ENCODE assay signal across 17 cellular contexts in the genomic region with DNA sequence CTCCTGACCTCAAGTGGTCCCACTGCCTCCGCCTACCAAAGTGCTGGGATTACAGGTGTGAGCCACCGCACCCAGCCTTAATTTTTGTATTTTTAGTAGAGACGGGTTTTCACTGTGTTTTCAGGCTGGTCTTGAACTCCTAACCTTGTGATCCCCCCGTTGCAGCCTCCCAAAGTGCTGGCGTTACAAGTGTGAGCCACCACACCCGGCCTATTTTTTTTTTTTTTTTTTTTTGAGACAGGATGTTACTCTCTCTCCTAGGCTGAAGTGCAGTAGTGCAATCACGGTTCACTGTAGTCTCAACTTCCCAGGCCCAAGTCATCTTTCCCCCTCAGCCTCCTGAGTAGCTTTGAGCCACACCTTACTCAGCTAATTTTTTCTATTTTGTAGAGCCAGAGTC.
DNase-seq lines count a peak whose midpoint lies in the region; ATAC-seq and TF ChIP-seq lines count a peak whose summit lies in the region.
"Had no signal": no experiment of that assay in that cellular context is flagged by ENCODE, and none has a peak within 500 bp of the region (broad histone marks: within the 10 kb centered on the region; RNA-seq: fewer than 3 reads in every experiment).

No MANE protein-coding gene starts in this region.

- H3K27ac ChIP-seq in neutrophil = peak overlapping the region; percentile 86

- no peak for ATAC-seq in effector memory CD8-positive, alpha-beta T cell (replicated peaks)
- no peak for ATAC-seq in HG03565 (IDR thresholded peaks at IDR 0.05; ENCODE audit: unreplicated experiment)
- ATAC-seq: CD8-positive, alpha-beta T cell had no signal

- no peaks in the 10 kb centered on the region for H3K9me3 ChIP-seq in neutrophil
- H3K9me3 ChIP-seq: BE2C had no signal

- H3K27me3 Mint-ChIP-seq in activated naive CD4-positive, alpha-beta T cell treated with anti-CD3 and anti-CD28 coated beads, Interleukin-2, amount 50 U/mL, for 24 hours = no peaks in the 10 kb centered on the region
- H3K27me3 Mint-ChIP-seq in T-helper 2 cell treated with Interferon-gamma antibody and Interleukin-4, amounts not matched to agents 5 μg/mL and 100 μg/mL, for 36 hours (ENCODE audit: low read depth) = no peaks in the 10 kb centered on the region
- H3K27me3 Mint-ChIP-seq in effector memory CD8-positive, alpha-beta T cell = no peaks in the 10 kb centered on the region

- peaks cover 80 to 84% of the 10 kb centered on the region in 2 experiments for H3K4me1 ChIP-seq in neutrophil (ENCODE audit: control insufficient read depth in 1 of 2, insufficient read depth in 1 of 2, low read depth in 1 of 2, low read length in 1 of 2)
- H3K4me1 ChIP-seq: BE2C had no signal

- H3K4me3 Mint-ChIP-seq in activated naive CD4-positive, alpha-beta T cell treated with anti-CD3 and anti-CD28 coated beads, Interleukin-2, amount 50 U/mL, for 24 hours = no peak overlapping the region
- H3K4me3 Mint-ChIP-seq in T-helper 2 cell treated with Interferon-gamma antibody and Interleukin-4, amounts not matched to agents 5 μg/mL and 100 μg/mL, for 36 hours = peak overlapping the region; percentile 22
- H3K4me3 Mint-ChIP-seq in effector memory CD8-positive, alpha-beta T cell = peak overlapping the region; percentile 9 to 49
- H3K4me3 Mint-ChIP-seq: H9 had no signal

- no peak for DNase-seq in activated naive CD4-positive, alpha-beta T cell treated with anti-CD3 and anti-CD28 coated beads, Interleukin-2, amount 50 U/mL, for 16 hours
- DNase-seq in T-helper 2 cell treated with Interferon-gamma antibody and Interleukin-4, amounts not matched to agents 5 μg/mL and 100 μg/mL, for 36 hours (ENCODE audit: low spot score) = no peak
- no peak for DNase-seq in effector memory CD8-positive, alpha-beta T cell
- DNase-seq in SHP77 treated with DMSO at 0.1 percent for 48 hours (lab: John Stamatoyannopoulos, UW) = no peak
- no peak for DNase-seq in NK-92 treated with Interleukin-12 subunit alpha and Interleukin-12 subunit beta, amount 100 ng/mL, for 24 hours (lab: John Stamatoyannopoulos, UW)
- DNase-seq: BE2C; CD8-positive, alpha-beta T cell; DMS79; H9; NCI-H1105 treated with DMSO at 0.1 percent for 48 hours; NCI-H187; NCI-H446; OCI-M1; RPMI8226 had no signal

- no peaks in the 10 kb centered on the region for H3K36me3 ChIP-seq in neutrophil
- H3K36me3 ChIP-seq: BE2C had no signal

- H3K9me3 Mint-ChIP-seq in activated naive CD4-positive, alpha-beta T cell treated with anti-CD3 and anti-CD28 coated beads, Interleukin-2, amount 50 U/mL, for 24 hours = no peaks in the 10 kb centered on the region
- peaks cover 4% of the 10 kb centered on the region for H3K9me3 Mint-ChIP-seq in T-helper 2 cell treated with Interferon-gamma antibody and Interleukin-4, amounts not matched to agents 5 μg/mL and 100 μg/mL, for 36 hours
- no peaks in the 10 kb centered on the region for H3K9me3 Mint-ChIP-seq in effector memory CD8-positive, alpha-beta T cell
- H3K9me3 Mint-ChIP-seq: CD8-positive, alpha-beta T cell had no signal

- peak overlapping the region; percentile 53 for H3K27ac Mint-ChIP-seq in activated naive CD4-positive, alpha-beta T cell treated with anti-CD3 and anti-CD28 coated beads, Interleukin-2, amount 50 U/mL, for 24 hours
- no peak overlapping the region for H3K27ac Mint-ChIP-seq in T-helper 2 cell treated with Interferon-gamma antibody and Interleukin-4, amounts not matched to agents 5 μg/mL and 100 μg/mL, for 36 hours
- H3K27ac Mint-ChIP-seq in effector memory CD8-positive, alpha-beta T cell = peak overlapping the region in 1 of 2 donors; percentile 8
- H3K27ac Mint-ChIP-seq: CD8-positive, alpha-beta T cell; H9 had no signal

- H3K27me3 ChIP-seq in neutrophil = no peaks in the 10 kb centered on the region
- H3K27me3 ChIP-seq: BE2C had no signal

- no peaks in the 10 kb centered on the region for H3K36me3 Mint-ChIP-seq in activated naive CD4-positive, alpha-beta T cell treated with anti-CD3 and anti-CD28 coated beads, Interleukin-2, amount 50 U/mL, for 24 hours
- H3K36me3 Mint-ChIP-seq in T-helper 2 cell treated with Interferon-gamma antibody and Interleukin-4, amounts not matched to agents 5 μg/mL and 100 μg/mL, for 36 hours (ENCODE audit: low read depth) = peaks cover 6% of the 10 kb centered on the region
- peaks cover 39% of the 10 kb centered on the region for H3K36me3 Mint-ChIP-seq in effector memory CD8-positive, alpha-beta T cell (ENCODE audit: insufficient read depth)

- H3K4me1 Mint-ChIP-seq in activated naive CD4-positive, alpha-beta T cell treated with anti-CD3 and anti-CD28 coated beads, Interleukin-2, amount 50 U/mL, for 24 hours = peaks cover 57% of the 10 kb centered on the region
- H3K4me1 Mint-ChIP-seq in T-helper 2 cell treated with Interferon-gamma antibody and Interleukin-4, amounts not matched to agents 5 μg/mL and 100 μg/mL, for 36 hours (ENCODE audit: low read depth) = peaks cover 49% of the 10 kb centered on the region
- H3K4me1 Mint-ChIP-seq in effector memory CD8-positive, alpha-beta T cell (ENCODE audit: low read depth in 2 of 2) = peaks cover 35 to 46% of the 10 kb centered on the region in 2 donors

- no peak overlapping the region for H3K4me3 ChIP-seq in neutrophil (ENCODE audit: low read depth in 1 of 2, low read length in 1 of 2)

- no peak for TF ChIP-seq CTCF in neutrophil (IDR thresholded peaks at IDR 0.05)
